Comparison of ENCODE assay signal across 8 cellular contexts in genomic region chr12:92827836-92828431, GRCh38.
DNase-seq lines count a peak whose midpoint lies in the region; ATAC-seq, FAIRE-seq and TF ChIP-seq lines count a peak whose summit lies in the region.

No MANE protein-coding gene starts in this region.

- H3K36me3 ChIP-seq in prostate gland: no peaks in the 10 kb centered on the region

- 85% methylated on average over 4 of the region's 4 CpGs for WGBS in prostate gland

- intact Hi-C loops in prostate gland (cut with DNase I): no loop called here

- H3K36me3 Mint-ChIP-seq in HFFc6 (ENCODE audit: low read depth): peaks cover 11% of the 10 kb centered on the region
- H3K36me3 Mint-ChIP-seq in naive thymus-derived CD8-positive, alpha-beta T cell: peaks cover 0 to 37% (median 12%) of the 10 kb centered on the region in 3 donors

- TF ChIP-seq POLR2A in prostate gland (IDR thresholded peaks at IDR 0.05): no peak

- H3K4me1 ChIP-seq in prostate gland (replicated peaks): no peaks in the 10 kb centered on the region

- peak; percentile 73 for FAIRE-seq in colon (lab: Jason Lieb, UNC)

- DNase-seq in DMS53 treated with DMSO at 0.1 percent for 48 hours (lab: John Stamatoyannopoulos, UW; ENCODE audit: unreplicated experiment) (peak; percentile 55), HFFc6 (peak; percentile 38), SK-MEL-5 (ENCODE audit: low read depth, low spot score) (peak; percentile 82), prostate gland (ENCODE audit: low spot score) (no peak), middle frontal gyrus (ENCODE audit: extremely low spot score, low spot score) (no peak)
- peak in 8 of 10 donors; percentile 5 to 36 (median 12) for DNase-seq in naive thymus-derived CD8-positive, alpha-beta T cell

- peak in 1 of 2 donors; percentile 44 for ATAC-seq in naive thymus-derived CD8-positive, alpha-beta T cell
- no peak for ATAC-seq in HG02870 (IDR thresholded peaks at IDR 0.05; ENCODE audit: unreplicated experiment)

- in situ Hi-C loops in SK-MEL-5 (cut with HindIII; ENCODE audit: low pct_unique_long_range_greater_than_20kb, low sequenced_read_pairs): no loop called here

- no peak overlapping the region for H3K27ac Mint-ChIP-seq in HFFc6
- no peak overlapping the region for H3K27ac Mint-ChIP-seq in naive thymus-derived CD8-positive, alpha-beta T cell

- TF ChIP-seq CTCF in HFFc6 (IDR thresholded peaks at IDR 0.05): peak; percentile 83
- TF ChIP-seq CTCF in prostate gland (IDR thresholded peaks at IDR 0.05): peak in 2 of 4 experiments; percentile 12 to 31

- no peaks in the 10 kb centered on the region; the same call in 1 of the 2 replicates for H3K27me3 Mint-ChIP-seq in HFFc6 (ENCODE audit: insufficient read depth)
- no peaks in the 10 kb centered on the region for H3K27me3 Mint-ChIP-seq in naive thymus-derived CD8-positive, alpha-beta T cell

- H3K9me3 Mint-ChIP-seq in HFFc6: no peaks in the 10 kb centered on the region
- no peaks in the 10 kb centered on the region for H3K9me3 Mint-ChIP-seq in naive thymus-derived CD8-positive, alpha-beta T cell

- no peak overlapping the region for H3K4me3 ChIP-seq in prostate gland

- H3K4me3 Mint-ChIP-seq in HFFc6: no peak overlapping the region
- H3K4me3 Mint-ChIP-seq in naive thymus-derived CD8-positive, alpha-beta T cell: no peak overlapping the region

- no peaks in the 10 kb centered on the region for H3K9me3 ChIP-seq in prostate gland

- POLR2A ChIA-PET in naive thymus-derived CD8-positive, alpha-beta T cell (lab: Charles Lee): interaction anchor here (1.1 kb wide), 1 partner anchor 102 kb away, joined by 4 read pairs; no protein-coding TSS in a partner anchor

- no peak overlapping the region for H3K27ac ChIP-seq in prostate gland

- H3K27me3 ChIP-seq in prostate gland (replicated peaks; ENCODE audit: insufficient read depth): no peaks in the 10 kb centered on the region

- H3K4me1 Mint-ChIP-seq in HFFc6 (ENCODE audit: low read depth): no peaks in the 10 kb centered on the region
- H3K4me1 Mint-ChIP-seq in naive thymus-derived CD8-positive, alpha-beta T cell: peaks cover 0 to 5% (median 0%) of the 10 kb centered on the region in 4 donors

Comparison
In these comparisons a context has a peak if more than half of its experiments do, and no peak if none do; other contexts are left out.
1. DNase-seq: peak in DMS53 treated with DMSO at 0.1 percent for 48 hours (single experiment), HFFc6 (single experiment), SK-MEL-5 (single experiment) and naive thymus-derived CD8-positive, alpha-beta T cell (8 of 10); none in prostate gland (single experiment) and middle frontal gyrus (single experiment).